ENCODE assay signal across 19 cellular contexts in the genomic region with DNA sequence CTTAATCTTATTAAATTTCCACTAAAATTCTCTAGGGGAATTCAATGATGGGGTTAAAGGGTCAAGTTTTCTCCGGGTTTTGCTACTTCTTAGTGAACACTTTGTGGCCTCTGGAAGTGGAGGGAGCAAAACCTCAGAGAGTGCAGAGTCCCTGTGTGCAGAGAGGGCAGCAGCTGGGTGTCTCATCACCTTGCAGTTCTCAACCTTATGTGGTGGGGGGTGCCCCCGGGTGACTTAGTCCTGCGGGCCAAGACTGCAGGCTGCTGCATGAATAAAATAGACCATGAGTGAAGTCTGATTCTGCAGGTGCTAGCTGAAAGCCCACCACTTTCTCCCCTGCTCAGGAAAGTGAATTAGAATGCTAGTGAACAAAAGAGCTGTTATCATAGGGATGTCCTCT.
"Had no signal": no experiment of that assay in that cellular context is flagged by ENCODE, and none has a peak within 500 bp of the region (broad histone marks: within the 10 kb centered on the region; RNA-seq: fewer than 3 reads in every experiment).

No MANE protein-coding gene starts in this region.

- ATAC-seq: left ventricle myocardium superior; lower lobe of right lung; natural killer cell; pancreas; right lobe of liver; stimulated activated naive CD8-positive, alpha-beta T cell treated with anti-CD3 and anti-CD28 coated beads, Interleukin-15, amount 100 ng/mL, for 72 hours had no signal

- DNase-seq: dorsolateral prefrontal cortex; effector CD4-positive, alpha-beta T cell; head of caudate nucleus; left ventricle myocardium superior; lower lobe of right lung; natural killer cell; occipital lobe; pancreas; right lobe of liver; small intestine; stimulated activated CD4-positive, alpha-beta T cell treated with anti-CD3 and anti-CD28 coated beads, Interleukin-15, amount 100 ng/mL, for 24 hours; stimulated activated CD4-positive, alpha-beta T cell treated with anti-CD3 and anti-CD28 coated beads, Interleukin-4, amount 100 ng/mL, for 1 hour; stimulated activated CD8-positive, alpha-beta memory T cell treated with anti-CD3 and anti-CD28 coated beads, Interleukin-4, amount 100 ng/mL, for 48 hours; stimulated activated naive CD4-positive, alpha-beta T cell; stimulated activated naive CD8-positive, alpha-beta T cell treated with anti-CD3 and anti-CD28 coated beads, Interleukin-15, amount 100 ng/mL, for 72 hours; thyroid gland; trophoblast cell had no signal

- H3K4me3 ChIP-seq: dorsolateral prefrontal cortex, lower lobe of right lung, pancreas, right lobe of liver, thyroid gland, vagina had no signal

- H3K9me3 ChIP-seq: lower lobe of right lung, pancreas, right lobe of liver, thyroid gland, vagina had no signal

- H3K27ac ChIP-seq: dorsolateral prefrontal cortex, lower lobe of right lung, pancreas, right lobe of liver, thyroid gland, vagina had no signal

- H3K4me3 Mint-ChIP-seq: natural killer cell; stimulated activated naive CD8-positive, alpha-beta T cell treated with anti-CD3 and anti-CD28 coated beads, Interleukin-15, amount 100 ng/mL, for 72 hours had no signal

- H3K36me3 ChIP-seq: lower lobe of right lung, pancreas, right lobe of liver, thyroid gland, vagina had no signal

- H3K27ac Mint-ChIP-seq: natural killer cell; progenitor cell of endocrine pancreas; stimulated activated naive CD8-positive, alpha-beta T cell treated with anti-CD3 and anti-CD28 coated beads, Interleukin-15, amount 100 ng/mL, for 72 hours had no signal

- H3K27me3 ChIP-seq: dorsolateral prefrontal cortex, pancreas, right lobe of liver, thyroid gland, vagina had no signal

- H3K9me3 Mint-ChIP-seq: natural killer cell; stimulated activated naive CD8-positive, alpha-beta T cell treated with anti-CD3 and anti-CD28 coated beads, Interleukin-15, amount 100 ng/mL, for 72 hours had no signal

- H3K4me1 ChIP-seq: lower lobe of right lung, pancreas, right lobe of liver, thyroid gland, vagina had no signal

- H3K36me3 Mint-ChIP-seq: natural killer cell had no signal
